ENCODE assay signal across 8 cellular contexts in the genomic region with DNA sequence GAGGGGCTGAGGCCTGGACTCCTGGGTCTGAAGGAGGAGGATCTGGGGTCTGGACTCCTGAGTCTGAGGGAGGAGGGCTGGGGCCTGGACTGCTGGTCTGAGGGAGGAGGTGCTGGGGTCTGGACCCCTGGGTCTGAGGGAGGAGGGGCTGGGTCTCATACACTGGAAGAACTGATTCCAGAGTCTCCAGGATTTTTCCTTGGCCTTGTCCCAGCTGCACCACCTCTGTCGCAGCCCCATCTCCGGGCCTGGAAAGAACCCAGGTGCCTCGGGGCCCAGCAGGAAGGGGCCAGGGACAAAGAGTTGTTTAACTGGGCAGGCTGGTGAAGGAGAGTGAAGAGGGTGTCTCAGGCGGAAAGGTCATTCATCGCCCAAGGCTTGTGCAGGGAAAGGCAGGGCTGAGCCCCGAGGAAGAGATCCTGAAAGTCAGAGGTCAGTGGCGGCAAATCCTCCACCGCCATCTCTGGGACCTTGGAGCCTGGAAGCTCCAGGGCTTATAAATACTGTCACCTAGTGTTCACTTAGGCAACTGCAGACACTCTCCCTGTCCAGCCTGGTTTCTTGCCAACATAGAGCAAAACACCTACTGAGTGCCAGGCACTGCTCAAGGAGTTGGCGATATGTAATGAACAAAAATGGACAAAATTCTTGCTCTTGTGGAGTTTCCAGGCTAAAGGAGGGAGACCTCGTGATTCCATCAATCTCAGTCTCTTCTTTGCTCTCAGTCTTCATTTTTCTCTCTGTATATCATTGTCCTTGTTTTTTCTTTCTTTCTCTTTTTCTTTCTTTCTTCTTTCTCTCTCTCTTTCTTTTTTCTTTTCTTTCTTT. TPM values are rescaled to one million over a fixed set of nuclear protein-coding genes. Genes with fewer than 3 reads are reported as not detected.
DNase-seq lines count a peak whose midpoint lies in the region; ATAC-seq and TF ChIP-seq lines count a peak whose summit lies in the region.

No MANE protein-coding gene starts in this region.

- H3K79me2 ChIP-seq in OCI-LY3 (ENCODE audit: low read length) = peaks cover 14% of the 10 kb centered on the region

- peak; percentile 97 for TF ChIP-seq CTCF in OCI-LY3 (IDR thresholded peaks at IDR 0.05; ENCODE audit: low read depth, low read length)

- H3K27ac ChIP-seq in OCI-LY3 (ENCODE audit: low read length) = peak overlapping the region; percentile 85

- no peaks in the 10 kb centered on the region for H3K36me3 ChIP-seq in OCI-LY3 (replicated peaks; ENCODE audit: low read depth, low read length)
- no peaks in the 10 kb centered on the region for H3K36me3 ChIP-seq in neuron (ENCODE audit: insufficient read depth, low read length)

- peak overlapping the region; percentile 83 for H3K4me2 ChIP-seq in OCI-LY3 (ENCODE audit: low read length)

- H4K20me1 ChIP-seq in OCI-LY3 (ENCODE audit: insufficient read depth, low read length) = no peaks in the 10 kb centered on the region

- H3K4me1 Mint-ChIP-seq in activated T-helper 2 cell treated with anti-CD3 and anti-CD28 coated beads, Interferon-gamma antibody, Interleukin-2, Interleukin-4, amounts not matched to agents 10 μg/mL and 5 μg/mL and 100 μg/mL, durations not matched to agents 14 hours and 24 hours and 36 hours (ENCODE audit: low read depth) = peaks cover 41% of the 10 kb centered on the region

- peak; percentile 26 to 52 for DNase-seq in NCI-H524 (lab: John Stamatoyannopoulos, UW)
- no peak for DNase-seq in NCI-H524 treated with DMSO at 0.1 percent for 48 hours (lab: John Stamatoyannopoulos, UW)
- peak; percentile 84 for DNase-seq in HuH-7 (ENCODE audit: low spot score)
- DNase-seq in activated T-helper 2 cell treated with anti-CD3 and anti-CD28 coated beads, Interferon-gamma antibody, Interleukin-2, Interleukin-4, amounts not matched to agents 10 μg/mL and 5 μg/mL and 100 μg/mL, durations not matched to agents 14 hours and 24 hours and 36 hours (ENCODE audit: low spot score) = peak; percentile 36
- DNase-seq in fibroblast of the conjunctiva (ENCODE audit: low read depth) = peak; percentile 51

- H2AFZ ChIP-seq in OCI-LY3 (ENCODE audit: low read depth, low read length) (peak overlapping the region; percentile 92), neuron (ENCODE audit: low read depth, low read length) (peak overlapping the region; percentile 45)

- H3K36me3 Mint-ChIP-seq in activated T-helper 2 cell treated with anti-CD3 and anti-CD28 coated beads, Interferon-gamma antibody, Interleukin-2, Interleukin-4, amounts not matched to agents 10 μg/mL and 5 μg/mL and 100 μg/mL, durations not matched to agents 14 hours and 24 hours and 36 hours (ENCODE audit: low read depth) = no peaks in the 10 kb centered on the region

- H3K27me3 Mint-ChIP-seq in activated T-helper 2 cell treated with anti-CD3 and anti-CD28 coated beads, Interferon-gamma antibody, Interleukin-2, Interleukin-4, amounts not matched to agents 10 μg/mL and 5 μg/mL and 100 μg/mL, durations not matched to agents 14 hours and 24 hours and 36 hours (ENCODE audit: low read depth) = peaks cover 5% of the 10 kb centered on the region

- H3K27ac Mint-ChIP-seq in activated T-helper 2 cell treated with anti-CD3 and anti-CD28 coated beads, Interferon-gamma antibody, Interleukin-2, Interleukin-4, amounts not matched to agents 10 μg/mL and 5 μg/mL and 100 μg/mL, durations not matched to agents 14 hours and 24 hours and 36 hours = peak overlapping the region; percentile 82

- intact Hi-C loops in activated T-helper 2 cell treated with anti-CD3 and anti-CD28 coated beads, Interferon-gamma antibody, Interleukin-2, Interleukin-4, amounts not matched to agents 10 μg/mL and 5 μg/mL and 100 μg/mL, durations not matched to agents 14 hours and 24 hours and 36 hours (cut with micrococcal nuclease) = loop anchor here (1.0 to 10.0 kb wide), 4 partner anchors 40 to 340 kb away; partner anchors contain the start of genes ETHE1, IRGQ and ZNF576

- H3K4me1 ChIP-seq in OCI-LY3 (ENCODE audit: low read length) = peaks cover 40% of the 10 kb centered on the region
- peaks cover 3% of the 10 kb centered on the region for H3K4me1 ChIP-seq in neuron (ENCODE audit: insufficient read depth, low read length)

- peak overlapping the region; percentile 77 for H3K9ac ChIP-seq in OCI-LY3 (ENCODE audit: low read length)

- no peaks in the 10 kb centered on the region for H3K9me3 Mint-ChIP-seq in activated T-helper 2 cell treated with anti-CD3 and anti-CD28 coated beads, Interferon-gamma antibody, Interleukin-2, Interleukin-4, amounts not matched to agents 10 μg/mL and 5 μg/mL and 100 μg/mL, durations not matched to agents 14 hours and 24 hours and 36 hours

- H3K4me3 Mint-ChIP-seq in activated T-helper 2 cell treated with anti-CD3 and anti-CD28 coated beads, Interferon-gamma antibody, Interleukin-2, Interleukin-4, amounts not matched to agents 10 μg/mL and 5 μg/mL and 100 μg/mL, durations not matched to agents 14 hours and 24 hours and 36 hours (ENCODE audit: low read depth) = peak overlapping the region; percentile 55

- ATAC-seq in GM21526 (IDR thresholded peaks at IDR 0.05; ENCODE audit: low FRiP score, unreplicated experiment) = no peak

- H3K4me3 ChIP-seq in OCI-LY3 (ENCODE audit: low read length) = peak overlapping the region; percentile 62
- H3K4me3 ChIP-seq in neuron (ENCODE audit: low read length) = peak overlapping the region; percentile 20

- H3K27me3 ChIP-seq in OCI-LY3 (ENCODE audit: low read depth, low read length) (no peaks in the 10 kb centered on the region), neuron (ENCODE audit: insufficient read depth, low read length) (no peaks in the 10 kb centered on the region)

- H3K9me3 ChIP-seq in OCI-LY3 (ENCODE audit: insufficient read depth, low read length) = no peaks in the 10 kb centered on the region
- no peaks in the 10 kb centered on the region for H3K9me3 ChIP-seq in neuron (ENCODE audit: low read length)

RNA-seq across cellular contexts. Expression of gene KCNN4, which starts 4.4 kb away (rescaled TPM):
- total RNA-seq in activated T-helper 2 cell treated with anti-CD3 and anti-CD28 coated beads, Interferon-gamma antibody, Interleukin-2, Interleukin-4, amounts not matched to agents 10 μg/mL and 5 μg/mL and 100 μg/mL, durations not matched to agents 14 hours and 24 hours and 36 hours = 98.0 and 98.7 TPM in 2 replicates

RNA-seq across cellular contexts. Expression of gene LYPD5, which starts 17.1 kb away (rescaled TPM):
- total RNA-seq in activated T-helper 2 cell treated with anti-CD3 and anti-CD28 coated beads, Interferon-gamma antibody, Interleukin-2, Interleukin-4, amounts not matched to agents 10 μg/mL and 5 μg/mL and 100 μg/mL, durations not matched to agents 14 hours and 24 hours and 36 hours = 0.14 and 0.41 TPM in 2 replicates

RNA-seq across cellular contexts. Expression of gene SMG9, which starts 30.4 kb away (rescaled TPM):
- total RNA-seq in activated T-helper 2 cell treated with anti-CD3 and anti-CD28 coated beads, Interferon-gamma antibody, Interleukin-2, Interleukin-4, amounts not matched to agents 10 μg/mL and 5 μg/mL and 100 μg/mL, durations not matched to agents 14 hours and 24 hours and 36 hours = 69.1 and 73.1 TPM in 2 replicates

RNA-seq across cellular contexts. Expression of gene ZNF283, which starts 41.9 kb away (rescaled TPM):
- 3.6 and 4.6 TPM in 2 replicates for total RNA-seq in activated T-helper 2 cell treated with anti-CD3 and anti-CD28 coated beads, Interferon-gamma antibody, Interleukin-2, Interleukin-4, amounts not matched to agents 10 μg/mL and 5 μg/mL and 100 μg/mL, durations not matched to agents 14 hours and 24 hours and 36 hours
